In genomic region chrX:54811301-54811885, GRCh38 we compare ENCODE assay signal across 37 cellular contexts. TPM values are rescaled to one million over a fixed set of nuclear protein-coding genes. Genes with fewer than 3 reads are reported as not detected.
DNase-seq lines count a peak whose midpoint lies in the region; TF ChIP-seq lines count a peak whose summit lies in the region.
"Had no signal": no experiment of that assay in that cellular context is flagged by ENCODE, and none has a peak within 500 bp of the region (broad histone marks: within the 10 kb centered on the region; RNA-seq: fewer than 3 reads in every experiment).

No MANE protein-coding gene starts in this region.

- H3K4me1 Mint-ChIP-seq in brain (peaks cover 42% of the 10 kb centered on the region), mesothelial cell of epicardium (peaks cover 17% of the 10 kb centered on the region)

- no peak overlapping the region for H2AFZ ChIP-seq in smooth muscle cell (ENCODE audit: low read depth)

- peaks cover 4% of the 10 kb centered on the region for H3F3A ChIP-seq in smooth muscle cell (ENCODE audit: low read depth)

- H3K27ac Mint-ChIP-seq in brain: peak overlapping the region in 3 of 5 experiments; percentile 24 to 80 (median 56)
- H3K27ac Mint-ChIP-seq in mesothelial cell of epicardium: no peak overlapping the region
- H3K27ac Mint-ChIP-seq: stimulated activated naive CD8-positive, alpha-beta T cell treated with anti-CD3 and anti-CD28 coated beads, Interleukin-15, amount 100 ng/mL, for 72 hours had no signal

- DNase-seq in G401 (ENCODE audit: low spot score) (peak; percentile 63), mesothelial cell of epicardium (ENCODE audit: low spot score in 2 of 2, unreplicated experiment in 2 of 2) (no peak), smooth muscle cell (lab: John Stamatoyannopoulos, UW; ENCODE audit: unreplicated experiment) (no peak), AG08396 (ENCODE audit: low spot score) (no peak), LoVo (ENCODE audit: low spot score) (no peak), NCI-H2171 treated with DMSO at 0.1 percent for 48 hours (lab: John Stamatoyannopoulos, UW) (no peak)
- DNase-seq: activated CD4-positive, alpha-beta T cell treated with anti-CD3 and anti-CD28 coated beads, Interleukin-2, amount 50 U/mL, for 1 hour; activated gamma-delta T cell; activated T-cell treated with anti-CD3 and anti-CD28 coated beads, Interleukin-2, amount 50 U/mL, for 1 hour; cerebellar nuclear complex; COR-L47; hypothalamus; KG1; left cardiac atrium; MG63; NCI-H2029 treated with DMSO at 0.1 percent for 48 hours; NCI-H748 treated with DMSO at 0.1 percent for 48 hours; right lobe of liver; SHP77 treated with DMSO at 0.1 percent for 48 hours; stimulated activated CD8-positive, alpha-beta memory T cell treated with anti-CD3 and anti-CD28 coated beads, Interleukin-4, amount 100 ng/mL, for 48 hours; stimulated activated naive CD8-positive, alpha-beta T cell treated with anti-CD3 and anti-CD28 coated beads, Interleukin-15, amount 100 ng/mL, for 72 hours; SW 1271; T1000; uterus had no signal

- H3K79me2 ChIP-seq in smooth muscle cell (ENCODE audit: low read depth): peaks cover 28% of the 10 kb centered on the region

- no peaks in the 10 kb centered on the region for H3K4me1 ChIP-seq in smooth muscle cell (ENCODE audit: low read depth)
- H3K4me1 ChIP-seq: prostate gland, uterus had no signal

- no peaks in the 10 kb centered on the region for H3K9me3 ChIP-seq in smooth muscle cell (replicated peaks; ENCODE audit: low read depth)
- H3K9me3 ChIP-seq: BLaER1, gastroesophageal sphincter, HAP-1, MG63, neutrophil, prostate gland, right lobe of liver, uterus had no signal

- H3K4me3 Mint-ChIP-seq in brain: peak overlapping the region; percentile 51 to 65 (median 63)
- H3K4me3 Mint-ChIP-seq in mesothelial cell of epicardium: peak overlapping the region; percentile 44

- H3K27me3 ChIP-seq in smooth muscle cell (ENCODE audit: low read depth): no peaks in the 10 kb centered on the region
- H3K27me3 ChIP-seq: gastroesophageal sphincter, MG63, neutrophil, right lobe of liver, uterus had no signal

- TF ChIP-seq CTCF in brain (conservative IDR thresholded peaks at IDR 0.05) (no peak), mesothelial cell of epicardium (IDR thresholded peaks at IDR 0.05; ENCODE audit: unreplicated experiment) (no peak), smooth muscle cell (IDR thresholded peaks at IDR 0.05; ENCODE audit: borderline replicate concordance, insufficient read depth, poor library complexity, severe bottlenecking) (no peak)

- peaks cover 4% of the 10 kb centered on the region for H3K27me3 Mint-ChIP-seq in brain
- H3K27me3 Mint-ChIP-seq in mesothelial cell of epicardium (ENCODE audit: low read depth): no peaks in the 10 kb centered on the region
- H3K27me3 Mint-ChIP-seq: stimulated activated naive CD8-positive, alpha-beta T cell treated with anti-CD3 and anti-CD28 coated beads, Interleukin-15, amount 100 ng/mL, for 72 hours had no signal

- WGBS in smooth muscle cell (ENCODE audit: low lambda C conversion rate): 79% methylated on average over 9 of the region's 9 CpGs

- H4K20me1 ChIP-seq in smooth muscle cell (ENCODE audit: low read depth): peaks cover 68% of the 10 kb centered on the region

- H3K4me3 ChIP-seq in smooth muscle cell: no peak overlapping the region
- H3K4me3 ChIP-seq: BLaER1, gastroesophageal sphincter, HAP-1, MG63, prostate gland, right lobe of liver, uterus had no signal

- peaks cover 55% of the 10 kb centered on the region for H3K36me3 Mint-ChIP-seq in brain
- peaks cover 35% of the 10 kb centered on the region for H3K36me3 Mint-ChIP-seq in mesothelial cell of epicardium

- H3K27ac ChIP-seq in smooth muscle cell (ENCODE audit: low read depth): no peak overlapping the region
- H3K27ac ChIP-seq: BLaER1, gastroesophageal sphincter, HL-60, neutrophil, prostate gland, right lobe of liver, uterus had no signal

- H3K9me3 Mint-ChIP-seq in brain: peaks cover 0 to 30% (median 3%) of the 10 kb centered on the region in 5 experiments
- H3K9me3 Mint-ChIP-seq in mesothelial cell of epicardium: peaks cover 13% of the 10 kb centered on the region
- H3K9me3 Mint-ChIP-seq: stimulated activated naive CD8-positive, alpha-beta T cell treated with anti-CD3 and anti-CD28 coated beads, Interleukin-15, amount 100 ng/mL, for 72 hours had no signal

- in situ Hi-C loops in G401 (cut with HindIII; ENCODE audit: low sequenced_read_pairs): no loop called here

- peak overlapping the region; percentile 95 for H3K4me2 ChIP-seq in smooth muscle cell

- no peak overlapping the region for H3K9ac ChIP-seq in smooth muscle cell (ENCODE audit: low read depth)
- H3K9ac ChIP-seq: BLaER1 had no signal

- no peaks in the 10 kb centered on the region for H3K36me3 ChIP-seq in smooth muscle cell (ENCODE audit: low read depth)
- H3K36me3 ChIP-seq: prostate gland, uterus had no signal

RNA-seq across cellular contexts. Expression of gene MAGED2, which starts 3.8 kb away (rescaled TPM):
- total RNA-seq in G401 (2014; rRNA removed; shearing (Covaris generic)): 214 and 252 TPM in 2 replicates
- 286 TPM for polyA plus RNA-seq in brain (ENCODE audit: insufficient read depth, low read depth, low replicate concordance)
- 410 to 423 TPM (median 423 TPM) in 3 replicates for total RNA-seq in mesothelial cell of epicardium
- 488 and 603 TPM in 2 replicates for total RNA-seq in smooth muscle cell
- polyA plus RNA-seq in smooth muscle cell: 645 and 741 TPM in 2 replicates

RNA-seq across cellular contexts. Expression of gene ITIH6, which starts 13.3 kb away (rescaled TPM):
- total RNA-seq in G401 (2014; rRNA removed; shearing (Covaris generic)): not detected in 2 replicates
- polyA plus RNA-seq in brain (ENCODE audit: insufficient read depth, low read depth, low replicate concordance): not detected
- total RNA-seq in mesothelial cell of epicardium: 0.25 TPM in 1 of 3 replicates, not detected in the others
- not detected in 2 replicates for total RNA-seq in smooth muscle cell
- not detected in 2 replicates for polyA plus RNA-seq in smooth muscle cell
- total RNA-seq: fibroblast of lung, left cardiac atrium, lung microvascular endothelial cell, mucosa of gallbladder, right lobe of liver, uterus had no signal
- polyA plus RNA-seq: adipose tissue, AG04450, fibroblast of lung, thymus had no signal
